In the genomic region with DNA sequence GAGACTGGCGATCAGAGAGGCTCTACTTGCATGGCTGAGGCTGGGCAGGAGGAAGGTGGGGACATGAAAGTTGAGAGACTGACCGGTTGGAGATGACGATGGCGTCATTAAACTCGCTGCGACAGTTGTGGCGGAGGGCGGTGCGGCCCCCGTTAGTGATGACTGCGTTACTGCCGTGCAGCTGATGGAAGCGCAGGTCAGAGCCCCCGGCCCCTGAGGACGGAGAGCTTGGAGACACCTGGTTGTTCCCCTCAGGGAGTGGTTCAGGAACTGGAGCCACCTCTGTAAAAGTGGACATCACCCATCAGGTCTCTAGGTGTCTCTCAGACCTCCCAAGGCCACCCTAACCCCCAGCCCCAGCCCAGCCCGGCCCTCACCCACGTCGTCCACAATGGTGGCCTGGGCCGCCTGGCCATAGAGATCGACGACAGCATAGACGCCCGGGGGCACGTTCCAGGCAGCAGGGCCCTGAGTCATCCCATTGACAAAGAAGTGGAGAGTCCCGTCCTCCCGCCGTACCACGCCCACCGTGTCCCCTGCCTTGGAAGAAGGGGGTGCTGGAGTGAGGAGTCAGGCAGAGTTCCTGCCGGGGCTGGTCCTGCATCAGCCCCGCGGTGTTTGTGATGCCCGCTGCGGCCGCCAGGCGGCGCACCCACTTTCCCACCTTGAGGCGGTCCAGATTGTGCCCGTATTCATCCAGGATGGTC, we compare ENCODE assay signal across 6 cellular contexts. TPM values are rescaled to one million over a fixed set of nuclear protein-coding genes. Genes with fewer than 3 reads are reported as not detected.
DNase-seq lines count a peak whose midpoint lies in the region; ATAC-seq and TF ChIP-seq lines count a peak whose summit lies in the region.

No MANE protein-coding gene starts in this region.

- H3K9me2 ChIP-seq in hepatocyte (replicated peaks; ENCODE audit: insufficient read depth) = no peaks in the 10 kb centered on the region

- no peaks in the 10 kb centered on the region for H3K9me3 ChIP-seq in hepatocyte (ENCODE audit: low read depth)

- H3K36me3 ChIP-seq in H7 (replicated peaks; ENCODE audit: control insufficient read depth, insufficient read depth, low read length) (peaks cover 54% of the 10 kb centered on the region), hepatocyte (replicated peaks; ENCODE audit: insufficient read depth, low read depth) (no peaks in the 10 kb centered on the region)

- no peak overlapping the region for H3K4me2 ChIP-seq in hepatocyte

- H3K4me3 ChIP-seq in H7 (ENCODE audit: insufficient read depth, low read depth, low read length) = no peak overlapping the region
- no peak overlapping the region for H3K4me3 ChIP-seq in hepatocyte

- H3K27me3 ChIP-seq in H7 (ENCODE audit: control insufficient read depth, insufficient read depth, low read length) = no peaks in the 10 kb centered on the region
- no peaks in the 10 kb centered on the region for H3K27me3 ChIP-seq in hepatocyte

- DNase-seq in H7 (peak; percentile 98), hepatocyte (ENCODE audit: low spot score) (peak; percentile 49)
- peak; percentile 90 for DNase-seq in activated CD8-positive, alpha-beta memory T cell treated with anti-CD3 and anti-CD28 coated beads, Interleukin-2, amount 50 U/mL, for 48 hours
- peak; percentile 79 for DNase-seq in stimulated activated naive CD8-positive, alpha-beta T cell treated with anti-CD3 and anti-CD28 coated beads, Interleukin-15, Interleukin-2, amounts not matched to agents 100 U/mL and 50 U/mL, for 24 hours

- WGBS in hepatocyte (ENCODE audit: low lambda C conversion rate, missing lambda C conversion rate) = 75% methylated on average over 39 of the region's 39 CpGs

- H3K4me1 ChIP-seq in hepatocyte (ENCODE audit: insufficient read depth) = peaks cover 5% of the 10 kb centered on the region

- ATAC-seq in stimulated activated naive CD8-positive, alpha-beta T cell treated with anti-CD3 and anti-CD28 coated beads, Interleukin-15, Interleukin-2, amounts not matched to agents 100 U/mL and 50 U/mL, for 24 hours = peak; percentile 43
- no peak for ATAC-seq in HG02970 (IDR thresholded peaks at IDR 0.05; ENCODE audit: low FRiP score, unreplicated experiment)
- ATAC-seq in GM19035 (IDR thresholded peaks at IDR 0.05; ENCODE audit: unreplicated experiment) = no peak

- H4K20me1 ChIP-seq in hepatocyte (ENCODE audit: insufficient read depth, poor library complexity, severe bottlenecking) = no peaks in the 10 kb centered on the region

- TF ChIP-seq CTCF in hepatocyte (IDR thresholded peaks at IDR 0.05; ENCODE audit: poor library complexity) = peak; percentile 61

- H3K27ac ChIP-seq in hepatocyte = no peak overlapping the region

- H2AFZ ChIP-seq in hepatocyte = no peak overlapping the region

- peaks cover 17% of the 10 kb centered on the region for H3K79me2 ChIP-seq in hepatocyte

RNA-seq across cellular contexts. Expression of gene NEURL4, which starts 5.3 kb away (rescaled TPM):
- 33.5 and 34.1 TPM in 2 replicates for total RNA-seq in H7 (2014; rRNA removed; shearing (Covaris generic))
- 9.2 and 9.6 TPM in 2 replicates for total RNA-seq in hepatocyte
- 9.5 and 13.9 TPM in 2 replicates for polyA plus RNA-seq in hepatocyte

RNA-seq across cellular contexts. Expression of gene GPS2, which starts 8.7 kb away (rescaled TPM):
- total RNA-seq in H7 (2014; rRNA removed; shearing (Covaris generic)) = 52.8 and 60.2 TPM in 2 replicates
- 34.5 and 50.3 TPM in 2 replicates for total RNA-seq in hepatocyte
- 103 and 111 TPM in 2 replicates for polyA plus RNA-seq in hepatocyte

RNA-seq across cellular contexts. Expression of gene ACAP1, which starts 12.4 kb away (rescaled TPM):
- 17.8 and 34.5 TPM in 2 replicates for total RNA-seq in H7 (2014; rRNA removed; shearing (Covaris generic))
- not detected in 2 replicates for total RNA-seq in hepatocyte
- polyA plus RNA-seq in hepatocyte = 10.2 and 14.6 TPM in 2 replicates

RNA-seq across cellular contexts. Expression of gene EIF5A, which starts 16.5 kb away (rescaled TPM):
- total RNA-seq in H7 (2014; rRNA removed; shearing (Covaris generic)) = 865 and 1,116 TPM in 2 replicates
- 267 and 331 TPM in 2 replicates for total RNA-seq in hepatocyte
- polyA plus RNA-seq in hepatocyte = 693 and 747 TPM in 2 replicates

RNA-seq across cellular contexts. Expression of gene KCTD11, which starts 28.1 kb away (rescaled TPM):
- total RNA-seq in H7 (2014; rRNA removed; shearing (Covaris generic)) = 1.1 and 2.2 TPM in 2 replicates
- total RNA-seq in hepatocyte = 9.2 and 12.4 TPM in 2 replicates
- polyA plus RNA-seq in hepatocyte = 14.1 and 19.6 TPM in 2 replicates

Comparison
In these comparisons a context has a peak if more than half of its experiments do, and no peak if none do; other contexts are left out.
1. RNA of gene ACAP1, which starts 12.4 kb away (total RNA-seq): 17.8 to 34.5 TPM in H7; not detected in hepatocyte; every median in the first group is over 10 times any median in the second.
2. Peak in every context shown above with its lines, with median percentiles within 50 percentile points of each other: DNase-seq.